In the genomic region with DNA sequence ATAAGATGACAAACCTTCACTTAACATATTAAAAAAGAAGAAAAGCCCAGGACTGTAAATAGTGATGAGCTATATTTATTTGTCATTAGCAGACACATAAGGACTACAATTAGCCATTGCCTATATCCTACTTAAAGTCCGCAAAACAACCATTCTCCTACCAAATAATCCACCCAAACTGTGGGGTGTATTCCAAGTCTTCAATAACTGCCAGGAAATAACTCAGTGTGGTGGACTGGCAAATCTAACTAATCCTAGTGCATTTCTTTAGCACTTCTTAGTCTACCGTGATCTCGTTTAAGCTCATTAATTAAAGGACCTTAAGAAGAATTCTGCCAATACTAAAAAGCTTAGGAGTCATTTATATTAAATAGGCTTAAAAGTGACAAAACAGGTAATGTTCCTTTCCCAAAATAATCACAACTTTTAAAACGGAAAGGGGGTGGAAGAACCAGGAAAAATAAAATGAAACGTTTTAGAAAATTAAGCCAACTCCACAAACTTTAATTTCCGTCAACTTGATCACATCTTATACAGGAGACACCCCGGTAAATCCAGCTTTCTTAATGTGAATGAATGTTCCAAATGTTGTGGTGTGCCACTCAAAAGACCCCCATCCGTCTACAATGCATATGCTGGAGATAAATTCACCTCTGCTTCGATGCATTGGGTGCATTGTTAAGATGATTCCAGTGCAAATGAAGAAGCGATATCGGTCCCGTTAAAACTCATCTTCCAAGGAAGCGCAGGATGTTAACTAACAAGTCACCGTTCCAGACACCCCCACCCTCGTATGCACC, we compare ENCODE assay signal across 9 cellular contexts. TPM values are rescaled to one million over a fixed set of nuclear protein-coding genes. Genes with fewer than 3 reads are reported as not detected.
DNase-seq lines count a peak whose midpoint lies in the region; ATAC-seq and TF ChIP-seq lines count a peak whose summit lies in the region.
"Had no signal": no experiment of that assay in that cellular context is flagged by ENCODE, and none has a peak within 500 bp of the region (broad histone marks: within the 10 kb centered on the region; RNA-seq: fewer than 3 reads in every experiment).

No MANE protein-coding gene starts in this region.

- H3K9ac ChIP-seq in HUES6 (ENCODE audit: low read length) = peak overlapping the region; percentile 53
- H3K9ac ChIP-seq in iPS-20b (ENCODE audit: low read depth, low read length) = peak overlapping the region; percentile 79; the same call in 1 of the 2 replicates

- peaks cover 6% of the 10 kb centered on the region for H3K27me3 Mint-ChIP-seq in T-helper 17 cell
- H3K27me3 Mint-ChIP-seq in natural killer cell treated with Interleukin-12 subunit alpha and Interleukin-12 subunit beta and Interleukin-15 and Interleukin-18, amount 100 ng/mL, for 72 hours = peaks cover 8 to 13% of the 10 kb centered on the region in 2 donors

- H3K27ac ChIP-seq in HUES6 (ENCODE audit: low read depth, low read length) (no peak overlapping the region), iPS-20b (ENCODE audit: low read length) (peak overlapping the region; percentile 55), spleen (no peak overlapping the region)

- no peaks in the 10 kb centered on the region for H3K36me3 ChIP-seq in HUES6 (ENCODE audit: control insufficient read depth, insufficient read depth, low read length)
- H3K36me3 ChIP-seq in iPS-20b (ENCODE audit: insufficient read depth, low read depth, low read length) = no peaks in the 10 kb centered on the region; the same call in 1 of the 2 replicates
- H3K36me3 ChIP-seq in spleen = no peaks in the 10 kb centered on the region

- H3K4me1 Mint-ChIP-seq in T-helper 17 cell = no peaks in the 10 kb centered on the region
- no peaks in the 10 kb centered on the region for H3K4me1 Mint-ChIP-seq in natural killer cell treated with Interleukin-12 subunit alpha and Interleukin-12 subunit beta and Interleukin-15 and Interleukin-18, amount 100 ng/mL, for 72 hours (ENCODE audit: low read depth in 2 of 2)

- no peak for TF ChIP-seq CTCF in spleen (IDR thresholded peaks at IDR 0.05 in 8 of 11, conservative IDR thresholded peaks at IDR 0.05 in 3 of 11)

- intact Hi-C loops in spleen (cut with DNase I; ENCODE audit: low total_unique reads) = no loop called here

- H3K4me3 Mint-ChIP-seq in T-helper 17 cell = peak overlapping the region; percentile 22
- H3K4me3 Mint-ChIP-seq in natural killer cell treated with Interleukin-12 subunit alpha and Interleukin-12 subunit beta and Interleukin-15 and Interleukin-18, amount 100 ng/mL, for 72 hours = no peak overlapping the region
- H3K4me3 Mint-ChIP-seq: activated B cell treated with CpG ODN at 0.5 μM for 24 hours had no signal

- ATAC-seq in T-helper 17 cell = no peak
- ATAC-seq in GM21786 (IDR thresholded peaks at IDR 0.05; ENCODE audit: unreplicated experiment) = no peak
- no peak for ATAC-seq in natural killer cell treated with Interleukin-12 subunit alpha and Interleukin-12 subunit beta and Interleukin-15 and Interleukin-18, amount 100 ng/mL, for 72 hours

- H3K27me3 ChIP-seq in HUES6 (ENCODE audit: control insufficient read depth, insufficient read depth, low read length) = peaks cover 19% of the 10 kb centered on the region
- peaks cover 12% of the 10 kb centered on the region for H3K27me3 ChIP-seq in iPS-20b (ENCODE audit: insufficient read depth, low read length)
- peaks cover 0 to 48% (median 0%) of the 10 kb centered on the region in 7 donors for H3K27me3 ChIP-seq in spleen (replicated peaks in 1 of 7)

- no peak overlapping the region for H3K27ac Mint-ChIP-seq in T-helper 17 cell
- no peak overlapping the region for H3K27ac Mint-ChIP-seq in natural killer cell treated with Interleukin-12 subunit alpha and Interleukin-12 subunit beta and Interleukin-15 and Interleukin-18, amount 100 ng/mL, for 72 hours
- H3K27ac Mint-ChIP-seq: activated B cell treated with CpG ODN at 0.5 μM for 24 hours had no signal

- H3K9me3 Mint-ChIP-seq in natural killer cell treated with Interleukin-12 subunit alpha and Interleukin-12 subunit beta and Interleukin-15 and Interleukin-18, amount 100 ng/mL, for 72 hours = no peaks in the 10 kb centered on the region
- H3K9me3 Mint-ChIP-seq: activated B cell treated with CpG ODN at 0.5 μM for 24 hours had no signal

- H3K4me1 ChIP-seq in HUES6 (ENCODE audit: control insufficient read depth, insufficient read depth, low read length) = peaks cover 8% of the 10 kb centered on the region; the same call in 1 of the 2 replicates
- peaks cover 12% of the 10 kb centered on the region; the same call in 1 of the 2 replicates for H3K4me1 ChIP-seq in iPS-20b (ENCODE audit: insufficient read depth, low read length)
- H3K4me1 ChIP-seq in spleen = peaks cover 0 to 11% (median 0%) of the 10 kb centered on the region in 6 donors

- H3K4me3 ChIP-seq in HUES6 (ENCODE audit: low read depth, low read length) = peak overlapping the region; percentile 75
- H3K4me3 ChIP-seq in iPS-20b (ENCODE audit: low read length) = peak overlapping the region; percentile 87
- peak overlapping the region in 7 of 8 donors; percentile 33 to 71 (median 53) for H3K4me3 ChIP-seq in spleen

- WGBS in spleen, 5 donors = 14 to 22% (median 18%) methylated on average over 15 of the region's 15 CpGs

- no peaks in the 10 kb centered on the region for H3K9me3 ChIP-seq in HUES6 (ENCODE audit: control insufficient read depth, insufficient read depth, low read depth, low read length)
- no peaks in the 10 kb centered on the region for H3K9me3 ChIP-seq in T-helper 17 cell (ENCODE audit: control insufficient read depth, low read length, poor library complexity, severe bottlenecking)
- no peaks in the 10 kb centered on the region for H3K9me3 ChIP-seq in iPS-20b (ENCODE audit: insufficient read depth, low read depth, low read length)
- H3K9me3 ChIP-seq in spleen = peaks cover 0 to 5% (median 0%) of the 10 kb centered on the region in 8 donors

- no peak for TF ChIP-seq POLR2A in spleen (IDR thresholded peaks at IDR 0.05)

- H3K36me3 Mint-ChIP-seq in T-helper 17 cell (ENCODE audit: low read depth) = no peaks in the 10 kb centered on the region
- no peaks in the 10 kb centered on the region for H3K36me3 Mint-ChIP-seq in natural killer cell treated with Interleukin-12 subunit alpha and Interleukin-12 subunit beta and Interleukin-15 and Interleukin-18, amount 100 ng/mL, for 72 hours

- DNase-seq in T-helper 17 cell = no peak
- no peak for DNase-seq in spleen
- no peak for DNase-seq in HK-2 (ENCODE audit: unreplicated experiment)
- DNase-seq in natural killer cell treated with Interleukin-12 subunit alpha and Interleukin-12 subunit beta and Interleukin-15 and Interleukin-18, amount 100 ng/mL, for 72 hours (ENCODE audit: low spot score) = no peak
- DNase-seq: activated B cell treated with CpG ODN at 0.5 μM for 24 hours had no signal

RNA-seq across cellular contexts. Expression of a gene that starts 1.7 kb away (rescaled TPM):
- under 1 TPM in 1 of 2 donors, not detected in 1; 0.16 TPM for total RNA-seq in T-helper 17 cell
- 1 to 10 TPM; 1.3 to 4.0 (median 2.8) TPM for total RNA-seq in spleen
- 1 to 10 TPM in 2 of 3 donors, under 1 TPM in 1; 0.59 to 1.4 (median 1.1) TPM for polyA plus RNA-seq in spleen
- not detected for total RNA-seq in natural killer cell treated with Interleukin-12 subunit alpha and Interleukin-12 subunit beta and Interleukin-15 and Interleukin-18, amount 100 ng/mL, for 72 hours
- total RNA-seq: activated B cell treated with CpG ODN at 0.5 μM for 24 hours, HT1080 had no signal
